ENCODE assay signal across 2 cellular contexts in genomic region chr12:105887131-105887530, GRCh38.
TF ChIP-seq lines count a peak whose summit lies in the region.

No MANE protein-coding gene starts in this region.

TF ChIP-seq in GM23338, 12 proteins besides CTCF, POLR2A, EP300 and RAD21 (continued from another document):
- TF ChIP-seq ZNF462 (CRISPR knock-in tag; IDR thresholded peaks at IDR 0.05) (no peak), ZNF331 (CRISPR knock-in tag; IDR thresholded peaks at IDR 0.05; ENCODE audit: low read depth) (no peak), JUNB (IDR thresholded peaks at IDR 0.05; ENCODE audit: unreplicated experiment) (no peak), POLR2AphosphoS5 (IDR thresholded peaks at IDR 0.05; ENCODE audit: low read depth) (no peak), STAT1 (IDR thresholded peaks at IDR 0.05; ENCODE audit: unreplicated experiment) (no peak), EZH2 (IDR thresholded peaks at IDR 0.05; ENCODE audit: low read depth, unreplicated experiment) (no peak), NANOG (IDR thresholded peaks at IDR 0.05; ENCODE audit: borderline replicate concordance) (no peak)
TF ChIP-seq in GM23338: peak in this region for 0.

TF ChIP-seq in WTC11, 78 proteins besides CTCF, POLR2A, EP300 and RAD21 (continued from another document):
- no peak for TF ChIP-seq CDX4 (CRISPR knock-in tag; IDR thresholded peaks at IDR 0.05; ENCODE audit: borderline replicate concordance)
- TF ChIP-seq STAT6 (CRISPR knock-in tag; conservative IDR thresholded peaks at IDR 0.05; ENCODE audit: low read depth), result no peak
- TF ChIP-seq TP53 (CRISPR knock-in tag; IDR thresholded peaks at IDR 0.05), result no peak
- TF ChIP-seq E2F5 (CRISPR knock-in tag; IDR thresholded peaks at IDR 0.05), result no peak
- no peak for TF ChIP-seq RELA (CRISPR knock-in tag; IDR thresholded peaks at IDR 0.05; ENCODE audit: borderline replicate concordance)
- TF ChIP-seq ZMAT4 (CRISPR knock-in tag; IDR thresholded peaks at IDR 0.05), result no peak
- no peak for TF ChIP-seq HMGXB4 (CRISPR knock-in tag; IDR thresholded peaks at IDR 0.05)
- no peak for TF ChIP-seq ZNF396 (CRISPR knock-in tag; IDR thresholded peaks at IDR 0.05; ENCODE audit: borderline replicate concordance)
